In genomic region chr17:77675411-77675810, GRCh38 we compare ENCODE assay signal across 25 cellular contexts.
"Had no signal": no experiment of that assay in that cellular context is flagged by ENCODE, and none has a peak within 500 bp of the region (broad histone marks: within the 10 kb centered on the region; RNA-seq: fewer than 3 reads in every experiment).

No MANE protein-coding gene starts in this region.

- H3K4me3 ChIP-seq: colonic mucosa, skin epidermis, thoracic aorta, tibial nerve, upper lobe of right lung, vagina had no signal

- H3K79me2 ChIP-seq: parathyroid adenoma had no signal

- H2AFZ ChIP-seq: parathyroid adenoma had no signal

- DNase-seq: central memory CD4-positive, alpha-beta T cell; colonic mucosa; effector CD8-positive, alpha-beta T cell; foreskin keratinocyte; hippocampal formation; left colon; mammary epithelial cell; mesendoderm; midbrain; naive thymus-derived CD4-positive, alpha-beta T cell; stimulated activated CD4-positive, alpha-beta T cell treated with anti-CD3 and anti-CD28 coated beads, Interleukin-15, amount 100 ng/mL, for 24 hours; stimulated activated CD4-positive, alpha-beta T cell treated with anti-CD3 and anti-CD28 coated beads, Interleukin-2, amount 100 ng/mL, for 48 hours; stimulated activated naive B cell treated with anti-CD40 and anti-IgM and Interleukin-4, amounts not matched to agents 10 μg/mL and 1 μg/mL and 100 μg/mL, for 72 hours; upper lobe of right lung had no signal

- FAIRE-seq: endothelial cell of umbilical vein, islet of Langerhans had no signal

- H3K4me1 ChIP-seq: colonic mucosa, foreskin keratinocyte, parathyroid adenoma, upper lobe of right lung had no signal

- ATAC-seq: foreskin keratinocyte; left colon; naive thymus-derived CD4-positive, alpha-beta T cell; stimulated activated naive B cell treated with anti-CD40 and anti-IgM and Interleukin-4, amounts not matched to agents 10 μg/mL and 1 μg/mL and 100 μg/mL, for 72 hours; upper lobe of right lung had no signal

- H3K27ac ChIP-seq: colonic mucosa, foreskin keratinocyte, neutrophil, parathyroid adenoma, thoracic aorta, tibial nerve, upper lobe of right lung, vagina had no signal

- H3K9me3 ChIP-seq: colonic mucosa, esophagus muscularis mucosa, gastroesophageal sphincter, heart left ventricle, neutrophil, thoracic aorta, upper lobe of right lung, vagina had no signal

- H3K9ac ChIP-seq: parathyroid adenoma had no signal

- H3K36me3 ChIP-seq: colonic mucosa, esophagus muscularis mucosa, gastroesophageal sphincter, heart left ventricle, neutrophil, thoracic aorta, tibial nerve, upper lobe of right lung, vagina had no signal

- H3K27me3 ChIP-seq: colonic mucosa, esophagus muscularis mucosa, gastroesophageal sphincter, heart left ventricle, vagina had no signal
